In the genomic region with DNA sequence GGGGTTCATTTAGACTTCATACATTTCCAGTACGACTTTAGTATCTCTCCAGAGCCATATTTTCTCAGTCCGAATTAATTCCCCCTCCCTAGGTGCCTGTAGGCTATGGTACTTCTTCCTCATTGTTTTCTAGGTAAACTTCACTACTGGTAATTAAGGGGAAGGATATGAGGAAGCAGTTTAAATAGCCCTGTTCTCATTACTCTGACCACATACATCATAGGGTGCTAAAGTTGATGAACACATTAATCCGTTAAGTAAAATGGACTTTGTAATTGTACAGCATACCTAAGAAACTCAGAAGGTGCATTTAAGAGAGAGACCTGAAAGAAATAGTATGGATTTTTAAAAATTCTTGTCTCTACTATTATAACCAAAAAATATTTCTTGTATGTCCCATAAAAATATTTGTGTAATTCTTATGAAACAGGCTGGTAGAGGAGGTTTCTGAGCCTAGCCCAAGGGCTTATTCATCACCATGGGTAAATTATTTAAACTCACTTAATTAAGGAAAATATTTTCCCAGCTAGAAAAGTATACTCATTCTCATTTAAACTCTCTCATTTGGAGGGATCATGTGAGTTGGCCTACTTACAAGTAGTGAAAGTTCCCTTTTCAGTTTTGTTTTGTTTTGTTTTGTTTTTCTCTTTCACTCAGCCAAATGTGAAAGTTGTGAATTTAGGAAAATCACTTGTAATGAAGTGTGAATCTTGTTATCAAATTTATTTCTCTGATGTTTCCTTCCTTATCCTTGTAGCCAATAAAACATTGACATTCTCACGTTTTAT, we compare ENCODE assay signal across 8 cellular contexts. TPM values are rescaled to one million over a fixed set of nuclear protein-coding genes. Genes with fewer than 3 reads are reported as not detected.
DNase-seq lines count a peak whose midpoint lies in the region; ATAC-seq and TF ChIP-seq lines count a peak whose summit lies in the region.

No MANE protein-coding gene starts in this region.

- H3K4me1 Mint-ChIP-seq in neural progenitor cell = peaks cover 20% of the 10 kb centered on the region

- peak overlapping the region; percentile 96 for H3K4me3 Mint-ChIP-seq in neural progenitor cell

- TF ChIP-seq EP300 in gastroesophageal sphincter (IDR thresholded peaks at IDR 0.05) = no peak

- no peaks in the 10 kb centered on the region for H3K9me3 ChIP-seq in neural progenitor cell (ENCODE audit: low read depth)
- no peaks in the 10 kb centered on the region for H3K9me3 ChIP-seq in gastroesophageal sphincter

- no peak for TF ChIP-seq CTCF in GM12875 (IDR thresholded peaks at IDR 0.05; ENCODE audit: borderline replicate concordance, insufficient read depth, low read depth, low read length)
- TF ChIP-seq CTCF in dorsolateral prefrontal cortex (IDR thresholded peaks at IDR 0.05 in 54 of 56, conservative IDR thresholded peaks at IDR 0.05 in 2 of 56; ENCODE audit: low read depth in 1 of 56, partially characterized antibody in 56 of 56) = no peak
- TF ChIP-seq CTCF in neural progenitor cell (IDR thresholded peaks at IDR 0.05) = no peak
- no peak for TF ChIP-seq CTCF in gastroesophageal sphincter (IDR thresholded peaks at IDR 0.05)

- H3K79me2 ChIP-seq in neural progenitor cell (ENCODE audit: low read depth) = peaks cover 33% of the 10 kb centered on the region

- intact Hi-C loops in dorsolateral prefrontal cortex (cut with DNase I) = loop anchor here in 1 of 2 donors (10.0 kb wide), 1 partner anchor 76 kb away; no protein-coding TSS in a partner anchor

- H3K36me3 ChIP-seq in neural progenitor cell = no peaks in the 10 kb centered on the region
- peaks cover 0 to 17% of the 10 kb centered on the region in 2 donors for H3K36me3 ChIP-seq in gastroesophageal sphincter

- DNase-seq in NCI-H146 treated with DMSO at 0.1 percent for 48 hours (lab: John Stamatoyannopoulos, UW; ENCODE audit: unreplicated experiment) = peak; percentile 16
- DNase-seq in dorsolateral prefrontal cortex = no peak
- no peak for DNase-seq in neural progenitor cell (ENCODE audit: low spot score)
- no peak for DNase-seq in activated gamma-delta T cell (lab: John Stamatoyannopoulos, UW)
- DNase-seq in NCI-H526 treated with DMSO at 0.1 percent for 48 hours (lab: John Stamatoyannopoulos, UW) = no peak

- no peak overlapping the region for H3K27ac Mint-ChIP-seq in neural progenitor cell

- H3K27me3 ChIP-seq in dorsolateral prefrontal cortex (no peaks in the 10 kb centered on the region), neural progenitor cell (no peaks in the 10 kb centered on the region), gastroesophageal sphincter (no peaks in the 10 kb centered on the region)

- H3K4me1 ChIP-seq in neural progenitor cell (peaks cover 23% of the 10 kb centered on the region), gastroesophageal sphincter (peaks cover 4 to 29% (median 8%) of the 10 kb centered on the region in 3 donors)

- no peaks in the 10 kb centered on the region for H4K20me1 ChIP-seq in neural progenitor cell (ENCODE audit: low read depth)

- TF ChIP-seq POLR2A in gastroesophageal sphincter (IDR thresholded peaks at IDR 0.05) = no peak

- H3F3A ChIP-seq in neural progenitor cell (ENCODE audit: low read depth) = peaks cover 3% of the 10 kb centered on the region

- 67 to 76% methylated on average over 4 of the region's 4 CpGs for WGBS in gastroesophageal sphincter (ENCODE audit: low coverage in 1 of 2), 2 donors

- H3K27me3 Mint-ChIP-seq in neural progenitor cell (ENCODE audit: insufficient read depth, low read depth) = peaks cover 7% of the 10 kb centered on the region

- no peaks in the 10 kb centered on the region for H3K9me3 Mint-ChIP-seq in neural progenitor cell

- peak overlapping the region in 24 of 59 donors; percentile 21 to 95 (median 90) for H3K27ac ChIP-seq in dorsolateral prefrontal cortex
- H3K27ac ChIP-seq in neural progenitor cell = no peak overlapping the region
- peak overlapping the region in 1 of 4 donors; percentile 94 for H3K27ac ChIP-seq in gastroesophageal sphincter

- H3K9ac ChIP-seq in neural progenitor cell = no peak overlapping the region

- H3K4me3 ChIP-seq in GM12875 (ENCODE audit: low read depth, low read length) = peak overlapping the region; percentile 92
- peak overlapping the region in 55 of 59 donors; percentile 25 to 96 (median 88) for H3K4me3 ChIP-seq in dorsolateral prefrontal cortex
- H3K4me3 ChIP-seq in neural progenitor cell = peak overlapping the region; percentile 59
- peak overlapping the region in 1 of 2 donors; percentile 95 for H3K4me3 ChIP-seq in gastroesophageal sphincter

- peak overlapping the region; percentile 92 for H3K4me2 ChIP-seq in neural progenitor cell

- peaks cover 3% of the 10 kb centered on the region for H3K36me3 Mint-ChIP-seq in neural progenitor cell

- ATAC-seq in gastroesophageal sphincter (no peak), GM21367 (IDR thresholded peaks at IDR 0.05; ENCODE audit: unreplicated experiment) (no peak)

- H2AFZ ChIP-seq in neural progenitor cell (replicated peaks) = no peak overlapping the region

RNA-seq across cellular contexts. Expression of a gene that starts 2.0 kb away (rescaled TPM):
- 10 to 100 TPM in 95 of 120 experiments, 1 to 10 TPM in 25; 5.7 to 16.0 (median 11.7) TPM for total RNA-seq in dorsolateral prefrontal cortex
- total RNA-seq in neural progenitor cell (ENCODE audit: low replicate concordance) = 33.1 and 40.3 TPM in 2 replicates
- total RNA-seq in gastroesophageal sphincter = 10 to 100 TPM in 3 of 4 donors, 1 to 10 TPM in 1; 7.9 to 14.8 (median 11.4) TPM
